1 cellular context compared by ENCODE assay signal in genomic region chr22:29820941-29821789, GRCh38.
TF ChIP-seq lines count a peak whose summit lies in the region.

No MANE protein-coding gene starts in this region.

TF ChIP-seq in K562, 482 proteins besides CTCF, POLR2A, EP300 and RAD21 (continued from another document and continues in another):
- TF ChIP-seq GATA2 (CRISPR knock-in tag; IDR thresholded peaks at IDR 0.05) (peak; percentile 93), SOX6 (IDR thresholded peaks at IDR 0.05) (peak; percentile 89), ZNF644 (tag; IDR thresholded peaks at IDR 0.05; ENCODE audit: low read depth) (peak; percentile 58; the same call in 1 of the 2 replicates), ZFP36 (IDR thresholded peaks at IDR 0.05; ENCODE audit: low read depth, low read length, partially characterized antibody) (no peak), SMARCA4 (IDR thresholded peaks at IDR 0.05) (peak; percentile 96), SMARCA5 (IDR thresholded peaks at IDR 0.05) (peak; percentile 74; the same call in 1 of the 2 replicates), PRDM10 (IDR thresholded peaks at IDR 0.05; ENCODE audit: partially characterized antibody) (peak; percentile 34), SMAD3 (CRISPR knock-in tag; conservative IDR thresholded peaks at IDR 0.05) (0 out of 2 replicates have a peak, but pooled peaks have one; percentile 32), GABPB2 (CRISPR knock-in tag; conservative IDR thresholded peaks at IDR 0.05) (no peak), TRIM28 (IDR thresholded peaks at IDR 0.05) (peak; percentile 41; the same call in 1 of the 2 replicates), PHB (CRISPR knock-in tag; IDR thresholded peaks at IDR 0.05) (no peak), CBFA2T2 (conservative IDR thresholded peaks at IDR 0.05) (peak; percentile 93), MEF2D (tag; conservative IDR thresholded peaks at IDR 0.05; ENCODE audit: low read depth) (peak; percentile 72; the same call in 1 of the 2 replicates), GABPA (tag; conservative IDR thresholded peaks at IDR 0.05; ENCODE audit: low read depth) (peak; percentile 49), NFYB (IDR thresholded peaks at IDR 0.05; ENCODE audit: extremely low read depth, insufficient read length) (no peak), MBD2 (IDR thresholded peaks at IDR 0.05; ENCODE audit: borderline replicate concordance, low read depth) (0 out of 2 replicates have a peak, but pooled peaks have one; percentile 70), NR2C1 (IDR thresholded peaks at IDR 0.05) (no peak; the same call in 1 of the 2 replicates), NR2C1 (tag; IDR thresholded peaks at IDR 0.05) (0 out of 2 replicates have a peak, but pooled peaks have one; percentile 42), SRF (CRISPR knock-in tag; IDR thresholded peaks at IDR 0.05) (peak in 1 of 2 experiments; percentile 51; a peak in 1 of 4 replicates), SIRT6 (IDR thresholded peaks at IDR 0.05; ENCODE audit: low read depth, low read length) (no peak), NFE2 (IDR thresholded peaks at IDR 0.05; ENCODE audit: low read depth) (peak; percentile 50; the same call in 1 of the 2 replicates), SRSF7 (optimal IDR thresholded peaks at IDR 0.05; ENCODE audit: low read depth, low read length) (no peak), ZNF639 (CRISPR knock-in tag; conservative IDR thresholded peaks at IDR 0.05 in 1 of 2, IDR thresholded peaks at IDR 0.05 in 1 of 2) (peak in 1 of 2 experiments; percentile 52; a peak in 1 of 4 replicates), CEBPG (CRISPR knock-in tag; IDR thresholded peaks at IDR 0.05) (peak; percentile 93), CEBPG (tag; conservative IDR thresholded peaks at IDR 0.05 in 1 of 2, IDR thresholded peaks at IDR 0.05 in 1 of 2) (peak; percentile 96 to 97), ZFPM2 (CRISPR knock-in tag; IDR thresholded peaks at IDR 0.05) (no peak), L3MBTL2 (IDR thresholded peaks at IDR 0.05) (0 out of 2 replicates have a peak, but pooled peaks have one; percentile 20), ATF6 (CRISPR knock-in tag; IDR thresholded peaks at IDR 0.05) (0 out of 2 replicates have a peak, but pooled peaks have one; percentile 33), HDAC6 (IDR thresholded peaks at IDR 0.05; ENCODE audit: low read depth, low read length) (no peak), KDM5B (IDR thresholded peaks at IDR 0.05; ENCODE audit: insufficient replicate concordance, low read depth, low read length) (no peak), GTF3C2 (IDR thresholded peaks at IDR 0.05; ENCODE audit: borderline replicate concordance, extremely low read depth, insufficient read length) (peak; percentile 49), HDAC1 (IDR thresholded peaks at IDR 0.05) (peak in 1 of 2 experiments; percentile 93; a peak in 2 of 4 replicates), ZNF76 (CRISPR knock-in tag; IDR thresholded peaks at IDR 0.05; ENCODE audit: borderline replicate concordance) (no peak), POLR2B (IDR thresholded peaks at IDR 0.05; ENCODE audit: low read depth, partially characterized antibody) (no peak), RNF2 (IDR thresholded peaks at IDR 0.05) (peak; percentile 34; the same call in 1 of the 2 replicates), ZNF384 (IDR thresholded peaks at IDR 0.05; ENCODE audit: low read depth, low read length) (no peak), DMBX1 (CRISPR knock-in tag; IDR thresholded peaks at IDR 0.05; ENCODE audit: borderline replicate concordance) (peak; percentile 64; the same call in 1 of the 2 replicates), ATF7 (IDR thresholded peaks at IDR 0.05) (peak; percentile 95), ATF4 (CRISPR knock-in tag; IDR thresholded peaks at IDR 0.05) (no peak), NFIC (IDR thresholded peaks at IDR 0.05) (peak; percentile 100), PHB2 (IDR thresholded peaks at IDR 0.05; ENCODE audit: low read depth) (no peak), ZNF12 (CRISPR knock-in tag; IDR thresholded peaks at IDR 0.05) (peak; percentile 51; the same call in 1 of the 2 replicates), ID3 (CRISPR knock-in tag; IDR thresholded peaks at IDR 0.05) (no peak), ID3 (tag; IDR thresholded peaks at IDR 0.05) (peak; percentile 84; the same call in 1 of the 2 replicates), CEBPB (tag; IDR thresholded peaks at IDR 0.05) (peak; percentile 98), MAFG (tag; conservative IDR thresholded peaks at IDR 0.05) (no peak), HDAC2 (IDR thresholded peaks at IDR 0.05) (peak; percentile 96), TEAD4 (IDR thresholded peaks at IDR 0.05; ENCODE audit: low read length) (peak; percentile 93), TEAD4 (CRISPR knock-in tag; IDR thresholded peaks at IDR 0.05; ENCODE audit: borderline replicate concordance) (no peak), ILK (tag; IDR thresholded peaks at IDR 0.05; ENCODE audit: borderline replicate concordance, low read depth) (no peak), ERF (CRISPR knock-in tag; IDR thresholded peaks at IDR 0.05) (no peak), HES1 (IDR thresholded peaks at IDR 0.05; ENCODE audit: low read depth) (peak; percentile 81), GATAD2A (IDR thresholded peaks at IDR 0.05) (no peak), KAT8 (IDR thresholded peaks at IDR 0.05; ENCODE audit: low read depth) (no peak), NFATC3 (IDR thresholded peaks at IDR 0.05) (no peak), NONO (IDR thresholded peaks at IDR 0.05; ENCODE audit: low read depth in 2 of 2, low read length in 1 of 2) (peak in 1 of 2 experiments; percentile 82; a peak in 2 of 4 replicates), ZNF780A (CRISPR knock-in tag; IDR thresholded peaks at IDR 0.05) (no peak), ADNP (tag; IDR thresholded peaks at IDR 0.05) (peak; percentile 93), ELK1 (CRISPR knock-in tag; IDR thresholded peaks at IDR 0.05) (no peak), FOXK1 (CRISPR knock-in tag; IDR thresholded peaks at IDR 0.05; ENCODE audit: borderline replicate concordance) (no peak), KLF16 (IDR thresholded peaks at IDR 0.05) (peak; percentile 83)
